2 cellular contexts compared by ENCODE assay signal in genomic region chr1:201778279-201779023, GRCh38.
TF ChIP-seq lines count a peak whose summit lies in the region.

No MANE protein-coding gene starts in this region.

TF ChIP-seq in HEK293, 187 proteins besides CTCF, POLR2A, EP300 and RAD21:
- TF ChIP-seq ZSCAN16 (tag by site-specific recombination; IDR thresholded peaks at IDR 0.05) = no peak
- TF ChIP-seq ZNF10 (tag by site-specific recombination; IDR thresholded peaks at IDR 0.05) = no peak
- TF ChIP-seq ZNF660 (tag by site-specific recombination; IDR thresholded peaks at IDR 0.05) = no peak
- no peak for TF ChIP-seq ZNF704 (tag by site-specific recombination; IDR thresholded peaks at IDR 0.05)
- TF ChIP-seq HIC1 (tag by site-specific recombination; IDR thresholded peaks at IDR 0.05) = no peak
- 0 out of 2 replicates have a peak, but pooled peaks have one; percentile 22 for TF ChIP-seq FEZF1 (tag by site-specific recombination; IDR thresholded peaks at IDR 0.05)
- no peak for TF ChIP-seq OSR2 (tag by site-specific recombination; IDR thresholded peaks at IDR 0.05)

TF ChIP-seq in endothelial cell of umbilical vein, 7 proteins besides CTCF, POLR2A, EP300 and RAD21:
- TF ChIP-seq MYC (IDR thresholded peaks at IDR 0.05; ENCODE audit: low read depth, low read length) (no peak), GATA2 (IDR thresholded peaks at IDR 0.05; ENCODE audit: insufficient read depth, insufficient read length, low read depth, low read length) (peak; percentile 73)
